In genomic region chr1:121414859-121415258, GRCh38 we compare ENCODE assay signal across 8 cellular contexts.
DNase-seq lines count a peak whose midpoint lies in the region; ATAC-seq, FAIRE-seq and TF ChIP-seq lines count a peak whose summit lies in the region.
"Not testable (repeated sequence)": the region's sequence is repeated elsewhere in the genome, so short reads cannot be mapped to it uniquely, and the experiment has no call there.

No MANE protein-coding gene starts in this region.

- FAIRE-seq in bronchial epithelial cell (lab: Jason Lieb, UNC) = not testable (repeated sequence)

- H3K9ac ChIP-seq in Loucy (ENCODE audit: low read depth, low read length, poor library complexity, severe bottlenecking) = not testable (repeated sequence)

- H3K4me2 ChIP-seq in Loucy (ENCODE audit: low read depth, low read length, poor library complexity, severe bottlenecking) = peak overlapping the region; percentile 60

- not testable (repeated sequence) for H3K9me2 ChIP-seq in Loucy (replicated peaks; ENCODE audit: low read depth, low read length)

- H2AFZ ChIP-seq in Loucy (ENCODE audit: low read length) = peak overlapping the region; percentile 94

- not testable (repeated sequence) for H3K4me1 ChIP-seq in Loucy (ENCODE audit: insufficient read depth, low read length, poor library complexity, severe bottlenecking); upper lobe of right lung

- not testable (repeated sequence) for H3K27ac ChIP-seq in upper lobe of right lung

- not testable (repeated sequence) for H3K9me3 ChIP-seq in Loucy (ENCODE audit: insufficient read depth, low read depth, low read length); upper lobe of right lung

- intact Hi-C loops in upper lobe of right lung (cut with DNase I) = not testable (repeated sequence)

- not testable (repeated sequence) for H3K79me2 ChIP-seq in Loucy (ENCODE audit: insufficient read depth, low read length)

- H4K20me1 ChIP-seq in Loucy (ENCODE audit: insufficient read depth, low read length, poor library complexity, severe bottlenecking) = not testable (repeated sequence)

- DNase-seq in DMS153 (lab: John Stamatoyannopoulos, UW) = peak; percentile 14
- DNase-seq in RPMI7951 (ENCODE audit: low read depth) = peak; percentile 37
- DNase-seq in bronchial epithelial cell (ENCODE audit: low read depth) = peak; percentile 24
- peak; percentile 14 for DNase-seq in fibroblast of villous mesenchyme (ENCODE audit: low read depth)
- DNase-seq in iris pigment epithelial cell (ENCODE audit: low read depth) = peak; percentile 3
- DNase-seq in myocyte (ENCODE audit: low read depth) = peak; percentile 26
- not testable (repeated sequence) for DNase-seq in upper lobe of right lung

- H3F3A ChIP-seq in Loucy (ENCODE audit: low read depth) = not testable (repeated sequence)

- ATAC-seq in upper lobe of right lung = peak; percentile 82

- H3K36me3 ChIP-seq in Loucy (ENCODE audit: insufficient read depth, low read length); bronchial epithelial cell (ENCODE audit: control insufficient read depth, insufficient read depth, low read length); upper lobe of right lung: not testable (repeated sequence)

- peak overlapping the region; percentile 10 for H3K4me3 ChIP-seq in Loucy (ENCODE audit: low read length, poor library complexity, severe bottlenecking)
- not testable (repeated sequence) for H3K4me3 ChIP-seq in bronchial epithelial cell (ENCODE audit: low read depth, low read length); fibroblast of villous mesenchyme (ENCODE audit: low read depth, low read length); upper lobe of right lung

- not testable (repeated sequence) for H3K27me3 ChIP-seq in Loucy (ENCODE audit: insufficient read depth, low read length, poor library complexity, severe bottlenecking); bronchial epithelial cell (ENCODE audit: control insufficient read depth, insufficient read depth, low read length); upper lobe of right lung

- TF ChIP-seq CTCF in Loucy (conservative IDR thresholded peaks at IDR 0.05; ENCODE audit: low read length); bronchial epithelial cell (IDR thresholded peaks at IDR 0.05; ENCODE audit: insufficient read depth, low read length, severe bottlenecking); fibroblast of villous mesenchyme (IDR thresholded peaks at IDR 0.05; ENCODE audit: insufficient read depth, low read depth, low read length); upper lobe of right lung (IDR thresholded peaks at IDR 0.05): not testable (repeated sequence)
